13 cellular contexts compared by ENCODE assay signal in genomic region chr2:208929489-208929864, GRCh38.
"Had no signal": no experiment of that assay in that cellular context is flagged by ENCODE, and none has a peak within 500 bp of the region (broad histone marks: within the 10 kb centered on the region; RNA-seq: fewer than 3 reads in every experiment).

No MANE protein-coding gene starts in this region.

- H3K27ac Mint-ChIP-seq: activated CD8-positive, alpha-beta T cell treated with anti-CD3 and anti-CD28 coated beads for 36 hours; activated T-cell treated with anti-CD3 and anti-CD28 coated beads, Interleukin-2, amount 50 U/mL, for 72 hours; T-helper 2 cell treated with Interferon-gamma antibody and Interleukin-4, amounts not matched to agents 5 μg/mL and 100 μg/mL, for 36 hours had no signal

- H3K27ac ChIP-seq: left lung, skin epidermis, stomach, thyroid gland, VCaP had no signal

- H3K9me3 Mint-ChIP-seq: neural crest cell; T-helper 2 cell treated with Interferon-gamma antibody and Interleukin-4, amounts not matched to agents 5 μg/mL and 100 μg/mL, for 36 hours had no signal

- H3K27me3 Mint-ChIP-seq: activated CD8-positive, alpha-beta T cell treated with anti-CD3 and anti-CD28 coated beads for 36 hours had no signal

- H3K4me1 ChIP-seq: left lung, stomach, thyroid gland had no signal

- H3K4me3 ChIP-seq: left lung, skin epidermis, stomach, thyroid gland had no signal

- DNase-seq: activated CD8-positive, alpha-beta memory T cell treated with anti-CD3 and anti-CD28 coated beads, Interleukin-2, amount 50 U/mL, for 4 hours; activated CD8-positive, alpha-beta T cell treated with anti-CD3 and anti-CD28 coated beads for 36 hours; activated T-cell treated with anti-CD3 and anti-CD28 coated beads, Interleukin-2, amount 50 U/mL, for 72 hours; aorta; foreskin fibroblast; head of caudate nucleus; left lung; stomach; thyroid gland had no signal

- H3K36me3 ChIP-seq: left lung, stomach, thyroid gland had no signal

- H3K4me3 Mint-ChIP-seq: activated CD8-positive, alpha-beta T cell treated with anti-CD3 and anti-CD28 coated beads for 36 hours; activated T-cell treated with anti-CD3 and anti-CD28 coated beads, Interleukin-2, amount 50 U/mL, for 72 hours; neural crest cell; T-helper 2 cell treated with Interferon-gamma antibody and Interleukin-4, amounts not matched to agents 5 μg/mL and 100 μg/mL, for 36 hours had no signal

- H3K27me3 ChIP-seq: left lung, stomach, thyroid gland had no signal

- H3K9me3 ChIP-seq: stomach, thyroid gland had no signal

- H3K4me1 Mint-ChIP-seq: neural crest cell had no signal
